In genomic region chr10:102856758-102857424, GRCh38 we compare ENCODE assay signal across 1 cellular context.
TF ChIP-seq lines count a peak whose summit lies in the region.

No MANE protein-coding gene starts in this region.

TF ChIP-seq in GM23338, 12 proteins besides CTCF, POLR2A, EP300 and RAD21:
- TF ChIP-seq STAT1 (IDR thresholded peaks at IDR 0.05; ENCODE audit: unreplicated experiment), result no peak
- TF ChIP-seq POLR2AphosphoS5 (IDR thresholded peaks at IDR 0.05; ENCODE audit: low read depth), result no peak
- TF ChIP-seq ZNF331 (CRISPR knock-in tag; IDR thresholded peaks at IDR 0.05; ENCODE audit: low read depth), result no peak
- TF ChIP-seq EZH2 (IDR thresholded peaks at IDR 0.05; ENCODE audit: low read depth, unreplicated experiment), result no peak
- TF ChIP-seq ZNF462 (CRISPR knock-in tag; IDR thresholded peaks at IDR 0.05), result no peak
- TF ChIP-seq CREB1 (CRISPR knock-in tag; IDR thresholded peaks at IDR 0.05; ENCODE audit: low read depth), result no peak
- TF ChIP-seq ETS1 (IDR thresholded peaks at IDR 0.05), result no peak
